In genomic region chr10:7102557-7103349, GRCh38 we compare ENCODE assay signal across 1 cellular context.
TF ChIP-seq lines count a peak whose summit lies in the region.

No MANE protein-coding gene starts in this region.

TF ChIP-seq in HepG2, 621 proteins besides CTCF, POLR2A, EP300 and RAD21 (continued from another document):
- TF ChIP-seq, protein P1, sequence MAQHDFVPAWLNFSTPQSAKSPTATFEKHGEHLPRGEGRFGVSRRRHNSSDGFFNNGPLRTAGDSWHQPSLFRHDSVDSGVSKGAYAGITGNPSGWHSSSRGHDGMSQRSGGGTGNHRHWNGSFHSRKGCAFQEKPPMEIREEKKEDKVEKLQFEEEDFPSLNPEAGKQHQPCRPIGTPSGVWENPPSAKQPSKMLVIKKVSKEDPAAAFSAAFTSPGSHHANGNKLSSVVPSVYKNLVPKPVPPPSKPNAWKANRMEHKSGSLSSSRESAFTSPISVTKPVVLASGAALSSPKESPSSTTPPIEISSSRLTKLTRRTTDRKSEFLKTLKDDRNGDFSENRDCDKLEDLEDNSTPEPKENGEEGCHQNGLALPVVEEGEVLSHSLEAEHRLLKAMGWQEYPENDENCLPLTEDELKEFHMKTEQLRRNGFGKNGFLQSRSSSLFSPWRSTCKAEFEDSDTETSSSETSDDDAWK (CRISPR knock-in tag; IDR thresholded peaks at IDR 0.05) = no peak
- TF ChIP-seq ZNF546 (CRISPR knock-in tag; conservative IDR thresholded peaks at IDR 0.05) = no peak
- no peak for TF ChIP-seq RAD51 (IDR thresholded peaks at IDR 0.05; ENCODE audit: borderline replicate concordance)
- no peak for TF ChIP-seq AHR (CRISPR knock-in tag; IDR thresholded peaks at IDR 0.05)
- no peak for TF ChIP-seq ZNF431 (CRISPR knock-in tag; IDR thresholded peaks at IDR 0.05; ENCODE audit: borderline replicate concordance, low read depth)
- no peak for TF ChIP-seq RARG (CRISPR knock-in tag; IDR thresholded peaks at IDR 0.05; ENCODE audit: low read depth)
- TF ChIP-seq ZFYVE20 (CRISPR knock-in tag; IDR thresholded peaks at IDR 0.05; ENCODE audit: borderline replicate concordance, low read depth) = no peak
- TF ChIP-seq, protein P2, sequence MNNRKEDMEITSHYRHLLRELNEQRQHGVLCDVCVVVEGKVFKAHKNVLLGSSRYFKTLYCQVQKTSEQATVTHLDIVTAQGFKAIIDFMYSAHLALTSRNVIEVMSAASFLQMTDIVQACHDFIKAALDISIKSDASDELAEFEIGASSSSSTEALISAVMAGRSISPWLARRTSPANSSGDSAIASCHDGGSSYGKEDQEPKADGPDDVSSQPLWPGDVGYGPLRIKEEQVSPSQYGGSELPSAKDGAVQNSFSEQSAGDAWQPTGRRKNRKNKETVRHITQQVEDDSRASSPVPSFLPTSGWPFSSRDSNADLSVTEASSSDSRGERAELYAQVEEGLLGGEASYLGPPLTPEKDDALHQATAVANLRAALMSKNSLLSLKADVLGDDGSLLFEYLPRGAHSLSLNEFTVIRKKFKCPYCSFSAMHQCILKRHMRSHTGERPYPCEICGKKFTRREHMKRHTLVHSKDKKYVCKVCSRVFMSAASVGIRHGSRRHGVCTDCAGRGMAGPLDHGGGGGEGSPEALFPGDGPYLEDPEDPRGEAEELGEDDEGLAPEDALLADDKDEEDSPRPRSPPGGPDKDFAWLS (CRISPR knock-in tag; IDR thresholded peaks at IDR 0.05; ENCODE audit: borderline replicate concordance) = no peak
- no peak for TF ChIP-seq ZNF704 (CRISPR knock-in tag; IDR thresholded peaks at IDR 0.05; ENCODE audit: borderline replicate concordance)
- TF ChIP-seq SIX4 (CRISPR knock-in tag; IDR thresholded peaks at IDR 0.05) = no peak
- no peak for TF ChIP-seq ZNF335 (CRISPR knock-in tag; IDR thresholded peaks at IDR 0.05)
- no peak for TF ChIP-seq ZNF24 (IDR thresholded peaks at IDR 0.05)
- no peak for TF ChIP-seq MAFG (CRISPR knock-in tag; IDR thresholded peaks at IDR 0.05)
- no peak for TF ChIP-seq ZSCAN9 (CRISPR knock-in tag; IDR thresholded peaks at IDR 0.05; ENCODE audit: borderline replicate concordance)
- TF ChIP-seq RNF2 (conservative IDR thresholded peaks at IDR 0.05; ENCODE audit: low read depth) = no peak
TF ChIP-seq in HepG2: peak in this region for 0.
